10 cellular contexts compared by ENCODE assay signal in genomic region chr4:38189445-38189844, GRCh38.
DNase-seq lines count a peak whose midpoint lies in the region; ATAC-seq and TF ChIP-seq lines count a peak whose summit lies in the region.
"Had no signal": no experiment of that assay in that cellular context is flagged by ENCODE, and none has a peak within 500 bp of the region (broad histone marks: within the 10 kb centered on the region; RNA-seq: fewer than 3 reads in every experiment).

No MANE protein-coding gene starts in this region.

- H3K4me3 ChIP-seq in kidney epithelial cell (ENCODE audit: low read depth, low read length) = no peak overlapping the region

- H3K9me3 Mint-ChIP-seq in activated naive CD4-positive, alpha-beta T cell treated with anti-CD3 and anti-CD28 coated beads, Interleukin-2, amount 50 U/mL, for 72 hours = no peaks in the 10 kb centered on the region

- H3K27ac Mint-ChIP-seq in activated naive CD4-positive, alpha-beta T cell treated with anti-CD3 and anti-CD28 coated beads, Interleukin-2, amount 50 U/mL, for 72 hours = no peak overlapping the region
- H3K27ac Mint-ChIP-seq: CD4-positive, alpha-beta memory T cell had no signal

- no peaks in the 10 kb centered on the region for H3K36me3 ChIP-seq in kidney epithelial cell (ENCODE audit: control insufficient read depth, insufficient read depth, low read length)

- TF ChIP-seq CTCF in kidney epithelial cell (IDR thresholded peaks at IDR 0.05; ENCODE audit: insufficient read depth, low read length, poor library complexity, severe bottlenecking) = no peak

- DNase-seq in A172 (ENCODE audit: low spot score) (peak; percentile 87), HCEC 1CT (peak; percentile 90), kidney epithelial cell (ENCODE audit: low read depth) (peak; percentile 85), sciatic nerve (ENCODE audit: low spot score) (no peak), head of caudate nucleus (no peak)
- no peak for DNase-seq in activated naive CD4-positive, alpha-beta T cell treated with anti-CD3 and anti-CD28 coated beads, Interleukin-2, amount 50 U/mL, for 72 hours (ENCODE audit: low spot score in 2 of 2)
- DNase-seq: activated CD4-positive, CD25-positive, alpha-beta regulatory T cell treated with anti-CD3 and anti-CD28 coated beads, Interleukin-2, amount 50 U/mL, for 72 hours; CD4-positive, alpha-beta memory T cell had no signal

- ATAC-seq in activated naive CD4-positive, alpha-beta T cell treated with anti-CD3 and anti-CD28 coated beads, Interleukin-2, amount 50 U/mL, for 72 hours = peak; percentile 82 to 94
- ATAC-seq in GM18498 (IDR thresholded peaks at IDR 0.05; ENCODE audit: unreplicated experiment) (no peak), sciatic nerve (no peak), GM18858 (IDR thresholded peaks at IDR 0.05; ENCODE audit: unreplicated experiment) (no peak)

- no peaks in the 10 kb centered on the region for H3K27me3 ChIP-seq in kidney epithelial cell (ENCODE audit: control insufficient read depth, insufficient read depth, low read length)

- no peaks in the 10 kb centered on the region for H3K36me3 Mint-ChIP-seq in activated naive CD4-positive, alpha-beta T cell treated with anti-CD3 and anti-CD28 coated beads, Interleukin-2, amount 50 U/mL, for 72 hours
- H3K36me3 Mint-ChIP-seq: CD4-positive, alpha-beta memory T cell had no signal

- intact Hi-C loops in sciatic nerve (cut with DNase I) (no loop called here), head of caudate nucleus (cut with DNase I) (no loop called here)

Comparison
In these comparisons a context has a peak if more than half of its experiments do, and no peak if none do; other contexts are left out.
1. DNase-seq: peak in A172 (single experiment), HCEC 1CT (single experiment) and kidney epithelial cell (single experiment); none in activated naive CD4-positive, alpha-beta T cell treated with anti-CD3 and anti-CD28 coated beads, Interleukin-2, amount 50 U/mL, for 72 hours (0 of 2), sciatic nerve (single experiment) and head of caudate nucleus (0 of 42).
2. ATAC-seq: peak in activated naive CD4-positive, alpha-beta T cell treated with anti-CD3 and anti-CD28 coated beads, Interleukin-2, amount 50 U/mL, for 72 hours (2 of 2); none in GM18498 (single experiment), sciatic nerve (single experiment) and GM18858 (single experiment).